In the genomic region with DNA sequence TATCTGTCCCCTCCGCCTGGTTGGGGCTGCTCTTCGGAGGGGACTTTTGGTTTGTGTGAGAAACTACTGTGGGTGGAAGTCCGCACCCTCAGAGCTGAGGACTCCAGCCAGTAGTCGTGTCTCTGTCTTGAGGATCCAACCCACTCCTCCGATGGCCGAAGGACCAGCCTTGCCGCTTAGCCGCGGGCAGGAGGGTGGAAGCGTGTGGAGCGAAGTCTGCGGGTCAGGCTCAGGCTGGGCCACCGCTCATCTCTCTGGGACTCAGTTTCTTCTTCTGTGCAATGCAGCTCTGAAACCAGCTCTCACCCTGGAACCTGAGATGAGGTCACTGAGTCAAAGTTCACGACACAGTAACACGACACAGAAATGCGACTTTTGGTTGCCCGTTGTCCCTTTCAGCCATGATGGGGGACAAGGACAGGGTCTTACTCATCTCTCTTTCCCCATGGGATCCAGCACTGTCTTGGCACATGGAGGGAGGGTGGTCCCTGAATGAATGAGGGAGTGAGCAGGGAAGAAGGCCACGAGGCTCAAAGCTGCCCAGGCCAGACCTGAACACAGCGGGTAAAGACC, we compare ENCODE assay signal across 2 cellular contexts.
TF ChIP-seq lines count a peak whose summit lies in the region.

No MANE protein-coding gene starts in this region.

TF ChIP-seq in IMR-90, 13 proteins besides CTCF, POLR2A, EP300 and RAD21:
- TF ChIP-seq RCOR1 (IDR thresholded peaks at IDR 0.05; ENCODE audit: insufficient replicate concordance, low read length) (no peak), MAZ (IDR thresholded peaks at IDR 0.05; ENCODE audit: borderline replicate concordance, low read depth, low read length) (no peak), BHLHE40 (IDR thresholded peaks at IDR 0.05; ENCODE audit: low read depth, low read length) (no peak), SMC3 (IDR thresholded peaks at IDR 0.05; ENCODE audit: low read depth, low read length) (no peak), NFE2L2 (IDR thresholded peaks at IDR 0.05; ENCODE audit: low read depth, low read length) (no peak), ELK1 (IDR thresholded peaks at IDR 0.05; ENCODE audit: borderline replicate concordance, low read depth, low read length) (no peak), CEBPB (IDR thresholded peaks at IDR 0.05; ENCODE audit: low read depth, low read length) (no peak), USF2 (IDR thresholded peaks at IDR 0.05; ENCODE audit: low read depth, low read length) (no peak), FOS (IDR thresholded peaks at IDR 0.05; ENCODE audit: low read depth, low read length) (no peak), MXI1 (IDR thresholded peaks at IDR 0.05; ENCODE audit: borderline replicate concordance, low read depth, low read length) (no peak), MAFK (IDR thresholded peaks at IDR 0.05; ENCODE audit: low read depth, low read length) (no peak), CHD1 (IDR thresholded peaks at IDR 0.05; ENCODE audit: low read depth, low read length) (no peak), RFX5 (IDR thresholded peaks at IDR 0.05; ENCODE audit: low read depth, low read length) (no peak)
TF ChIP-seq in IMR-90: peak in this region for 0.

TF ChIP-seq in H1, 55 proteins besides CTCF, POLR2A, EP300 and RAD21:
- no peak for TF ChIP-seq EZH2 (IDR thresholded peaks at IDR 0.05; ENCODE audit: low read depth, low read length, severe bottlenecking)
- no peak for TF ChIP-seq JUN (IDR thresholded peaks at IDR 0.05; ENCODE audit: low read depth, low read length)
- TF ChIP-seq POU5F1 (IDR thresholded peaks at IDR 0.05; ENCODE audit: low read depth, low read length): no peak
- no peak for TF ChIP-seq CHD2 (IDR thresholded peaks at IDR 0.05; ENCODE audit: low read length)
- no peak for TF ChIP-seq SP4 (IDR thresholded peaks at IDR 0.05; ENCODE audit: low read length)
- no peak for TF ChIP-seq SUZ12 (IDR thresholded peaks at IDR 0.05; ENCODE audit: low read length)
- TF ChIP-seq SIX5 (IDR thresholded peaks at IDR 0.05; ENCODE audit: low read depth, low read length): no peak
- TF ChIP-seq SP1 (IDR thresholded peaks at IDR 0.05; ENCODE audit: low read depth, low read length): no peak
- no peak for TF ChIP-seq HDAC6 (IDR thresholded peaks at IDR 0.05; ENCODE audit: low read depth, low read length)
- no peak for TF ChIP-seq JUND (IDR thresholded peaks at IDR 0.05; ENCODE audit: low read length)
- no peak for TF ChIP-seq SRF (IDR thresholded peaks at IDR 0.05; ENCODE audit: low read depth, low read length)
- TF ChIP-seq TEAD4 (IDR thresholded peaks at IDR 0.05; ENCODE audit: low read depth, low read length): no peak
- TF ChIP-seq SIRT6 (IDR thresholded peaks at IDR 0.05; ENCODE audit: low read length): no peak
- no peak for TF ChIP-seq RXRA (IDR thresholded peaks at IDR 0.05; ENCODE audit: insufficient read depth, low read depth, low read length)
- TF ChIP-seq MAFK (IDR thresholded peaks at IDR 0.05; ENCODE audit: low read depth, low read length): no peak
- TF ChIP-seq POLR2AphosphoS5 (IDR thresholded peaks at IDR 0.05; ENCODE audit: low read depth, low read length): no peak
TF ChIP-seq in H1: peak in this region for 0.
